Comparison of ENCODE assay signal across 2 cellular contexts in the genomic region with DNA sequence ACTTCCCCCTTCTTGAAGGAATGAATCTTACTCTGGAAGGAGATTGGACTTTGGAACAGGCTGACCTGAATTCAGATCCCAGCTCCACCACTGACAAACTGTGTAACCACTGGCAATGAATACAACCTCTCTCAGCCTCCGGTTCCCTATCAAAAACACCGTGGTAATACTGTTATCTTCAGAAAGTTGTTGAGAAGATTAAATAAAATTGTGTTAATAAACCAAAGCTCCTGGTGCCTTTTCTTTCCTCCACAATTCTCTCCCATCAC.
TF ChIP-seq lines count a peak whose summit lies in the region.

No MANE protein-coding gene starts in this region.

TF ChIP-seq in IMR-90, 13 proteins besides CTCF, POLR2A, EP300 and RAD21:
- TF ChIP-seq RCOR1 (IDR thresholded peaks at IDR 0.05; ENCODE audit: insufficient replicate concordance, low read length) (no peak), MAFK (IDR thresholded peaks at IDR 0.05; ENCODE audit: low read depth, low read length) (no peak), SMC3 (IDR thresholded peaks at IDR 0.05; ENCODE audit: low read depth, low read length) (no peak), USF2 (IDR thresholded peaks at IDR 0.05; ENCODE audit: low read depth, low read length) (no peak), CEBPB (IDR thresholded peaks at IDR 0.05; ENCODE audit: low read depth, low read length) (no peak), NFE2L2 (IDR thresholded peaks at IDR 0.05; ENCODE audit: low read depth, low read length) (no peak), CHD1 (IDR thresholded peaks at IDR 0.05; ENCODE audit: low read depth, low read length) (no peak), BHLHE40 (IDR thresholded peaks at IDR 0.05; ENCODE audit: low read depth, low read length) (no peak), RFX5 (IDR thresholded peaks at IDR 0.05; ENCODE audit: low read depth, low read length) (no peak), FOS (IDR thresholded peaks at IDR 0.05; ENCODE audit: low read depth, low read length) (no peak), MAZ (IDR thresholded peaks at IDR 0.05; ENCODE audit: borderline replicate concordance, low read depth, low read length) (no peak), MXI1 (IDR thresholded peaks at IDR 0.05; ENCODE audit: borderline replicate concordance, low read depth, low read length) (no peak)
- TF ChIP-seq, protein P1, sequence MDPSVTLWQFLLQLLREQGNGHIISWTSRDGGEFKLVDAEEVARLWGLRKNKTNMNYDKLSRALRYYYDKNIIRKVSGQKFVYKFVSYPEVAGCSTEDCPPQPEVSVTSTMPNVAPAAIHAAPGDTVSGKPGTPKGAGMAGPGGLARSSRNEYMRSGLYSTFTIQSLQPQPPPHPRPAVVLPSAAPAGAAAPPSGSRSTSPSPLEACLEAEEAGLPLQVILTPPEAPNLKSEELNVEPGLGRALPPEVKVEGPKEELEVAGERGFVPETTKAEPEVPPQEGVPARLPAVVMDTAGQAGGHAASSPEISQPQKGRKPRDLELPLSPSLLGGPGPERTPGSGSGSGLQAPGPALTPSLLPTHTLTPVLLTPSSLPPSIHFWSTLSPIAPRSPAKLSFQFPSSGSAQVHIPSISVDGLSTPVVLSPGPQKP (IDR thresholded peaks at IDR 0.05; ENCODE audit: borderline replicate concordance, low read depth, low read length): no peak
TF ChIP-seq in IMR-90: peak in this region for 0.

TF ChIP-seq in H1, 55 proteins besides CTCF, POLR2A, EP300 and RAD21:
- TF ChIP-seq, protein P2, sequence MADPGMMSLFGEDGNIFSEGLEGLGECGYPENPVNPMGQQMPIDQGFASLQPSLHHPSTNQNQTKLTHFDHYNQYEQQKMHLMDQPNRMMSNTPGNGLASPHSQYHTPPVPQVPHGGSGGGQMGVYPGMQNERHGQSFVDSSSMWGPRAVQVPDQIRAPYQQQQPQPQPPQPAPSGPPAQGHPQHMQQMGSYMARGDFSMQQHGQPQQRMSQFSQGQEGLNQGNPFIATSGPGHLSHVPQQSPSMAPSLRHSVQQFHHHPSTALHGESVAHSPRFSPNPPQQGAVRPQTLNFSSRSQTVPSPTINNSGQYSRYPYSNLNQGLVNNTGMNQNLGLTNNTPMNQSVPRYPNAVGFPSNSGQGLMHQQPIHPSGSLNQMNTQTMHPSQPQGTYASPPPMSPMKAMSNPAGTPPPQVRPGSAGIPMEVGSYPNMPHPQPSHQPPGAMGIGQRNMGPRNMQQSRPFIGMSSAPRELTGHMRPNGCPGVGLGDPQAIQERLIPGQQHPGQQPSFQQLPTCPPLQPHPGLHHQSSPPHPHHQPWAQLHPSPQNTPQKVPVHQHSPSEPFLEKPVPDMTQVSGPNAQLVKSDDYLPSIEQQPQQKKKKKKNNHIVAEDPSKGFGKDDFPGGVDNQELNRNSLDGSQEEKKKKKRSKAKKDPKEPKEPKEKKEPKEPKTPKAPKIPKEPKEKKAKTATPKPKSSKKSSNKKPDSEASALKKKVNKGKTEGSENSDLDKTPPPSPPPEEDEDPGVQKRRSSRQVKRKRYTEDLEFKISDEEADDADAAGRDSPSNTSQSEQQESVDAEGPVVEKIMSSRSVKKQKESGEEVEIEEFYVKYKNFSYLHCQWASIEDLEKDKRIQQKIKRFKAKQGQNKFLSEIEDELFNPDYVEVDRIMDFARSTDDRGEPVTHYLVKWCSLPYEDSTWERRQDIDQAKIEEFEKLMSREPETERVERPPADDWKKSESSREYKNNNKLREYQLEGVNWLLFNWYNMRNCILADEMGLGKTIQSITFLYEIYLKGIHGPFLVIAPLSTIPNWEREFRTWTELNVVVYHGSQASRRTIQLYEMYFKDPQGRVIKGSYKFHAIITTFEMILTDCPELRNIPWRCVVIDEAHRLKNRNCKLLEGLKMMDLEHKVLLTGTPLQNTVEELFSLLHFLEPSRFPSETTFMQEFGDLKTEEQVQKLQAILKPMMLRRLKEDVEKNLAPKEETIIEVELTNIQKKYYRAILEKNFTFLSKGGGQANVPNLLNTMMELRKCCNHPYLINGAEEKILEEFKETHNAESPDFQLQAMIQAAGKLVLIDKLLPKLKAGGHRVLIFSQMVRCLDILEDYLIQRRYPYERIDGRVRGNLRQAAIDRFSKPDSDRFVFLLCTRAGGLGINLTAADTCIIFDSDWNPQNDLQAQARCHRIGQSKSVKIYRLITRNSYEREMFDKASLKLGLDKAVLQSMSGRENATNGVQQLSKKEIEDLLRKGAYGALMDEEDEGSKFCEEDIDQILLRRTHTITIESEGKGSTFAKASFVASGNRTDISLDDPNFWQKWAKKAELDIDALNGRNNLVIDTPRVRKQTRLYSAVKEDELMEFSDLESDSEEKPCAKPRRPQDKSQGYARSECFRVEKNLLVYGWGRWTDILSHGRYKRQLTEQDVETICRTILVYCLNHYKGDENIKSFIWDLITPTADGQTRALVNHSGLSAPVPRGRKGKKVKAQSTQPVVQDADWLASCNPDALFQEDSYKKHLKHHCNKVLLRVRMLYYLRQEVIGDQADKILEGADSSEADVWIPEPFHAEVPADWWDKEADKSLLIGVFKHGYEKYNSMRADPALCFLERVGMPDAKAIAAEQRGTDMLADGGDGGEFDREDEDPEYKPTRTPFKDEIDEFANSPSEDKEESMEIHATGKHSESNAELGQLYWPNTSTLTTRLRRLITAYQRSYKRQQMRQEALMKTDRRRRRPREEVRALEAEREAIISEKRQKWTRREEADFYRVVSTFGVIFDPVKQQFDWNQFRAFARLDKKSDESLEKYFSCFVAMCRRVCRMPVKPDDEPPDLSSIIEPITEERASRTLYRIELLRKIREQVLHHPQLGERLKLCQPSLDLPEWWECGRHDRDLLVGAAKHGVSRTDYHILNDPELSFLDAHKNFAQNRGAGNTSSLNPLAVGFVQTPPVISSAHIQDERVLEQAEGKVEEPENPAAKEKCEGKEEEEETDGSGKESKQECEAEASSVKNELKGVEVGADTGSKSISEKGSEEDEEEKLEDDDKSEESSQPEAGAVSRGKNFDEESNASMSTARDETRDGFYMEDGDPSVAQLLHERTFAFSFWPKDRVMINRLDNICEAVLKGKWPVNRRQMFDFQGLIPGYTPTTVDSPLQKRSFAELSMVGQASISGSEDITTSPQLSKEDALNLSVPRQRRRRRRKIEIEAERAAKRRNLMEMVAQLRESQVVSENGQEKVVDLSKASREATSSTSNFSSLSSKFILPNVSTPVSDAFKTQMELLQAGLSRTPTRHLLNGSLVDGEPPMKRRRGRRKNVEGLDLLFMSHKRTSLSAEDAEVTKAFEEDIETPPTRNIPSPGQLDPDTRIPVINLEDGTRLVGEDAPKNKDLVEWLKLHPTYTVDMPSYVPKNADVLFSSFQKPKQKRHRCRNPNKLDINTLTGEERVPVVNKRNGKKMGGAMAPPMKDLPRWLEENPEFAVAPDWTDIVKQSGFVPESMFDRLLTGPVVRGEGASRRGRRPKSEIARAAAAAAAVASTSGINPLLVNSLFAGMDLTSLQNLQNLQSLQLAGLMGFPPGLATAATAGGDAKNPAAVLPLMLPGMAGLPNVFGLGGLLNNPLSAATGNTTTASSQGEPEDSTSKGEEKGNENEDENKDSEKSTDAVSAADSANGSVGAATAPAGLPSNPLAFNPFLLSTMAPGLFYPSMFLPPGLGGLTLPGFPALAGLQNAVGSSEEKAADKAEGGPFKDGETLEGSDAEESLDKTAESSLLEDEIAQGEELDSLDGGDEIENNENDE (IDR thresholded peaks at IDR 0.05; ENCODE audit: insufficient replicate concordance, low read length): no peak
- TF ChIP-seq SRF (IDR thresholded peaks at IDR 0.05; ENCODE audit: low read depth, low read length): no peak
- TF ChIP-seq TCF12 (IDR thresholded peaks at IDR 0.05; ENCODE audit: low read depth, low read length): no peak
- TF ChIP-seq TEAD4 (IDR thresholded peaks at IDR 0.05; ENCODE audit: low read depth, low read length): no peak
- TF ChIP-seq TBP (IDR thresholded peaks at IDR 0.05; ENCODE audit: low read depth, low read length): no peak
- TF ChIP-seq KDM5A (IDR thresholded peaks at IDR 0.05; ENCODE audit: low read length): no peak
- no peak for TF ChIP-seq EGR1 (IDR thresholded peaks at IDR 0.05; ENCODE audit: borderline replicate concordance, low read depth, low read length)
- TF ChIP-seq FOSL1 (IDR thresholded peaks at IDR 0.05; ENCODE audit: insufficient read depth, low read depth, low read length): no peak
